9 cellular contexts compared by ENCODE assay signal in the genomic region with DNA sequence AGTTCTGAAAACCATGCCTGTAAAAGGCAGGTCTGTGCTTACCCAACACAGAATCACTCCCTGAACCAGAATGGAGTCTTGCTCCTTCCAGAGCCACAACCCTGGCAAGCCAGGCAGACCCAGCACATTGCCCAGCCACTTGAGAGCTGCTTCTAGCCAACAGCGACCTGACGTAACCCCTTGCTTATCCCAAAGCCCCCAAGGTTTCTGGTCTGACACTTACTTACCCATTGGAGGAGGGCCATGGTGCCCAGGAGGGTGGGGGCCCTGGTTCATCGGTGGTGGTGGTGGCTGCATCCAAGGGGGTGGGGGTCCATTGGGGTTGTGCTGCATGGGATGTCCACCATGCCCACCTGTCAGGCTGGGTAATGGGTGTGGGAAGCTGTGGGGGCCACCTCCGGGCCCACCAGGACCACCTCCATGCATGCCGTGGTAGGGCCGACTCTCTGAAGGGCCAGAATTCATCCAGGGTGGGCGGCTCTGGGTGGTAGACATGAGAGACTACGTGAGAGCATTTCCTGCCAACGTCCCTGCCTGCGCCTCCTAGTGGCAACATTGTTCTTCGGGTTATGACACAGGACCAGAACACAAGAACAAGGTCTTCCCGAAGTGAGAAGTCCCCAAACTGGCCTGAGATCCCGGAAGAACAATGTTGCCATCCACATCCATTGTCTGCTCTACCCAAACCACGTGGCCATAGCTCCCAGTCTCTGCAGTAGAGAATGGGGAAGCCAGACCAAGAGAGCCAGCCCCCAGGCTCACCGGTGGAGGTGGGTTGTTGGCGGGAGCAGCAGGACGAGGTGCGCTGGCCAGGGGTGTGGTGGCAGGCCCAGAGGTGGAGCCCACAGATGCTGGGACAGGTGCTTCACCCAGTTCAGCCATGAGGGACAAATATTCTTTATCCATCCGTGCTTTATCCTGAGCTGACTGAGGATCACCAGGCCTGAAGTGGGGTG. TPM values are rescaled to one million over a fixed set of nuclear protein-coding genes. Genes with fewer than 3 reads are reported as not detected.
A peak's percentile ranks its signal among the peaks of the same experiment; 100 is the strongest.
DNase-seq lines count a peak whose midpoint lies in the region; ATAC-seq and TF ChIP-seq lines count a peak whose summit lies in the region.
"Had no signal": no experiment of that assay in that cellular context is flagged by ENCODE, and none has a peak within 500 bp of the region (broad histone marks: within the 10 kb centered on the region; RNA-seq: fewer than 3 reads in every experiment).

No MANE protein-coding gene starts in this region.

- no peak overlapping the region for H3K4me3 Mint-ChIP-seq in activated T-helper 2 cell treated with anti-CD3 and anti-CD28 coated beads, Interferon-gamma antibody, Interleukin-2, Interleukin-4, amounts not matched to agents 10 μg/mL and 5 μg/mL and 100 μg/mL, durations not matched to agents 14 hours and 24 hours and 36 hours (ENCODE audit: low read depth)

- in situ Hi-C loops in Panc1 (cut with HindIII; ENCODE audit: low pct_unique_long_range_greater_than_20kb, low sequenced_read_pairs): no loop called here

- no peaks in the 10 kb centered on the region for H3K27me3 Mint-ChIP-seq in activated T-helper 2 cell treated with anti-CD3 and anti-CD28 coated beads, Interferon-gamma antibody, Interleukin-2, Interleukin-4, amounts not matched to agents 10 μg/mL and 5 μg/mL and 100 μg/mL, durations not matched to agents 14 hours and 24 hours and 36 hours (ENCODE audit: low read depth)

- ATAC-seq in Panc1: peak; percentile 73
- no peak for ATAC-seq in HG02884 (IDR thresholded peaks at IDR 0.05; ENCODE audit: unreplicated experiment)

- intact Hi-C loops in A673 (cut with micrococcal nuclease; ENCODE audit: unreplicated experiment) (no loop called here), Panc1 (cut with micrococcal nuclease; ENCODE audit: unreplicated experiment) (no loop called here), head of caudate nucleus (cut with DNase I) (no loop called here)
- intact Hi-C loops in activated T-helper 2 cell treated with anti-CD3 and anti-CD28 coated beads, Interferon-gamma antibody, Interleukin-2, Interleukin-4, amounts not matched to agents 10 μg/mL and 5 μg/mL and 100 μg/mL, durations not matched to agents 14 hours and 24 hours and 36 hours (cut with micrococcal nuclease): loop anchor here (1.0 to 2.0 kb wide), 2 partner anchors 10 to 23 kb away; a partner anchor contains a TSS

- H3K9me3 ChIP-seq in A673 (ENCODE audit: low read depth, low read length, poor library complexity, severe bottlenecking) (no peaks in the 10 kb centered on the region), Panc1 (ENCODE audit: control insufficient read depth, insufficient read depth, low read depth, low read length) (no peaks in the 10 kb centered on the region)
- H3K9me3 ChIP-seq: HAP-1 had no signal

- no peaks in the 10 kb centered on the region for H3K9me3 Mint-ChIP-seq in activated T-helper 2 cell treated with anti-CD3 and anti-CD28 coated beads, Interferon-gamma antibody, Interleukin-2, Interleukin-4, amounts not matched to agents 10 μg/mL and 5 μg/mL and 100 μg/mL, durations not matched to agents 14 hours and 24 hours and 36 hours

- no TSS peak for BruUV-seq in A673 (replicated peaks; lab: Mats Ljungman, UMichigan)
- BruUV-seq in Panc1 (replicated peaks; lab: Mats Ljungman, UMichigan): no TSS peak

- H3K4me3 ChIP-seq in A673 (ENCODE audit: low read depth, low read length, poor library complexity, severe bottlenecking) (no peak overlapping the region), GM12875 (ENCODE audit: low read depth, low read length) (no peak overlapping the region), Panc1 (ENCODE audit: low read depth in 2 of 2, low read length in 2 of 2) (no peak overlapping the region), rectal smooth muscle tissue (ENCODE audit: low read length) (no peak overlapping the region)
- H3K4me3 ChIP-seq: HAP-1 had no signal

- H3K27ac Mint-ChIP-seq in activated T-helper 2 cell treated with anti-CD3 and anti-CD28 coated beads, Interferon-gamma antibody, Interleukin-2, Interleukin-4, amounts not matched to agents 10 μg/mL and 5 μg/mL and 100 μg/mL, durations not matched to agents 14 hours and 24 hours and 36 hours: peak overlapping the region; percentile 66

- H3K4me1 Mint-ChIP-seq in activated T-helper 2 cell treated with anti-CD3 and anti-CD28 coated beads, Interferon-gamma antibody, Interleukin-2, Interleukin-4, amounts not matched to agents 10 μg/mL and 5 μg/mL and 100 μg/mL, durations not matched to agents 14 hours and 24 hours and 36 hours (ENCODE audit: low read depth): peaks cover 68% of the 10 kb centered on the region

- TF ChIP-seq CTCF in A673 (conservative IDR thresholded peaks at IDR 0.05; ENCODE audit: low read depth, low read length) (peak; percentile 94), GM12875 (IDR thresholded peaks at IDR 0.05; ENCODE audit: borderline replicate concordance, insufficient read depth, low read depth, low read length) (peak; percentile 84), Panc1 (IDR thresholded peaks at IDR 0.05) (peak; percentile 96)

- H3K36me3 ChIP-seq in A673 (ENCODE audit: insufficient read depth, low read length, poor library complexity, severe bottlenecking): peaks cover 97% of the 10 kb centered on the region
- peaks cover 63% of the 10 kb centered on the region for H3K36me3 ChIP-seq in Panc1 (ENCODE audit: control insufficient read depth, insufficient read depth, low read length)
- peaks cover 72% of the 10 kb centered on the region for H3K36me3 ChIP-seq in rectal smooth muscle tissue (ENCODE audit: control insufficient read depth, insufficient read depth, low read length)

- POLR2A ChIA-PET in A673 (lab: Charles Lee; ENCODE audit: low non-redundant PET) (interaction anchor here (0.7 kb wide), 1 partner anchor 11 kb away, joined by 4 read pairs; a partner anchor contains a TSS), Panc1 (lab: Charles Lee) (interaction anchor here (0.5 kb wide), 1 partner anchor 8 kb away, joined by 3 read pairs; no protein-coding TSS in a partner anchor)

- peaks cover 96% of the 10 kb centered on the region for H3K36me3 Mint-ChIP-seq in activated T-helper 2 cell treated with anti-CD3 and anti-CD28 coated beads, Interferon-gamma antibody, Interleukin-2, Interleukin-4, amounts not matched to agents 10 μg/mL and 5 μg/mL and 100 μg/mL, durations not matched to agents 14 hours and 24 hours and 36 hours (ENCODE audit: low read depth)

- peaks cover 42% of the 10 kb centered on the region for H3K4me1 ChIP-seq in A673 (ENCODE audit: insufficient read depth, low read length, poor library complexity, severe bottlenecking)
- peaks cover 24% of the 10 kb centered on the region for H3K4me1 ChIP-seq in Panc1 (ENCODE audit: control insufficient read depth, insufficient read depth, low read length)
- H3K4me1 ChIP-seq in rectal smooth muscle tissue (ENCODE audit: control insufficient read depth, insufficient read depth, low read length): peaks cover 22% of the 10 kb centered on the region
- H3K4me1 ChIP-seq: HAP-1 had no signal

- peak overlapping the region; percentile 48 for H3K27ac ChIP-seq in A673 (ENCODE audit: low read depth, low read length, poor library complexity, severe bottlenecking)
- no peak overlapping the region for H3K27ac ChIP-seq in Panc1 (ENCODE audit: low read length)
- H3K27ac ChIP-seq in rectal smooth muscle tissue (ENCODE audit: low read depth, low read length): peak overlapping the region; percentile 58

- CTCF ChIA-PET in A673 (lab: Charles Lee) (interaction anchor here (0.8 kb wide), 1 partner anchor 11 kb away, joined by 3 read pairs; a partner anchor contains a TSS), Panc1 (lab: Charles Lee) (interaction anchor here (0.8 kb wide), 1 partner anchor 29 kb away, joined by 4 read pairs; no protein-coding TSS in a partner anchor)

- peak; percentile 91 for DNase-seq in A673 (ENCODE audit: low spot score)
- no peak for DNase-seq in Panc1 (ENCODE audit: low read depth, low spot score)
- DNase-seq in activated T-helper 2 cell treated with anti-CD3 and anti-CD28 coated beads, Interferon-gamma antibody, Interleukin-2, Interleukin-4, amounts not matched to agents 10 μg/mL and 5 μg/mL and 100 μg/mL, durations not matched to agents 14 hours and 24 hours and 36 hours (ENCODE audit: low spot score): peak; percentile 66
- peak in 39 of 42 donors; percentile 18 to 86 (median 72) for DNase-seq in head of caudate nucleus
- no peak for DNase-seq in OCI-M2 (lab: John Stamatoyannopoulos, UW; ENCODE audit: unreplicated experiment)

- no peak overlapping the region for H3K9ac ChIP-seq in rectal smooth muscle tissue (ENCODE audit: low read length)

- no peaks in the 10 kb centered on the region for H3K27me3 ChIP-seq in A673 (replicated peaks; ENCODE audit: insufficient read depth, low read depth, low read length, poor library complexity)
- H3K27me3 ChIP-seq in Panc1 (ENCODE audit: control insufficient read depth, insufficient read depth, low read length): no peaks in the 10 kb centered on the region
- H3K27me3 ChIP-seq in rectal smooth muscle tissue (ENCODE audit: control insufficient read depth, insufficient read depth, low read length): no peaks in the 10 kb centered on the region

RNA-seq across cellular contexts. Expression of a gene that starts 7.8 kb away (rescaled TPM):
- total RNA-seq in A673 (2021) (2.4 and 2.9 TPM in 2 replicates), Panc1 (2021; ENCODE audit: unreplicated experiment) (0.39 TPM)
- 0.34 TPM for polyA plus RNA-seq in Panc1 (2012; ENCODE audit: insufficient read length)
- total RNA-seq in activated T-helper 2 cell treated with anti-CD3 and anti-CD28 coated beads, Interferon-gamma antibody, Interleukin-2, Interleukin-4, amounts not matched to agents 10 μg/mL and 5 μg/mL and 100 μg/mL, durations not matched to agents 14 hours and 24 hours and 36 hours: 1.9 and 2.0 TPM in 2 replicates

RNA-seq across cellular contexts. Expression of a gene that starts 10.7 kb away (rescaled TPM):
- total RNA-seq in A673 (2021): 467 and 472 TPM in 2 replicates
- total RNA-seq in Panc1 (2021; ENCODE audit: unreplicated experiment): 360 TPM
- polyA plus RNA-seq in Panc1 (2012; ENCODE audit: insufficient read length): 296 TPM
- 460 and 461 TPM in 2 replicates for total RNA-seq in activated T-helper 2 cell treated with anti-CD3 and anti-CD28 coated beads, Interferon-gamma antibody, Interleukin-2, Interleukin-4, amounts not matched to agents 10 μg/mL and 5 μg/mL and 100 μg/mL, durations not matched to agents 14 hours and 24 hours and 36 hours

RNA-seq across cellular contexts. Expression of a gene that starts 23.7 kb away (rescaled TPM):
- 2.0 and 3.5 TPM in 2 replicates for total RNA-seq in A673 (2021)
- total RNA-seq in Panc1 (2021; ENCODE audit: unreplicated experiment): 3.7 TPM
- 8.0 TPM for polyA plus RNA-seq in Panc1 (2012; ENCODE audit: insufficient read length)
- total RNA-seq in activated T-helper 2 cell treated with anti-CD3 and anti-CD28 coated beads, Interferon-gamma antibody, Interleukin-2, Interleukin-4, amounts not matched to agents 10 μg/mL and 5 μg/mL and 100 μg/mL, durations not matched to agents 14 hours and 24 hours and 36 hours: 19.6 and 20.9 TPM in 2 replicates

RNA-seq across cellular contexts. Expression of a gene that starts 35.4 kb away (rescaled TPM):
- total RNA-seq in A673 (2021) (46.5 and 50.5 TPM in 2 replicates), Panc1 (2021; ENCODE audit: unreplicated experiment) (46.4 TPM)
- 57.8 TPM for polyA plus RNA-seq in Panc1 (2012; ENCODE audit: insufficient read length)
- 72.1 and 77.5 TPM in 2 replicates for total RNA-seq in activated T-helper 2 cell treated with anti-CD3 and anti-CD28 coated beads, Interferon-gamma antibody, Interleukin-2, Interleukin-4, amounts not matched to agents 10 μg/mL and 5 μg/mL and 100 μg/mL, durations not matched to agents 14 hours and 24 hours and 36 hours

RNA-seq across cellular contexts. Expression of a gene that starts 42.7 kb away (rescaled TPM):
- total RNA-seq in A673 (2021) (45.7 and 49.2 TPM in 2 replicates), Panc1 (2021; ENCODE audit: unreplicated experiment) (54.5 TPM)
- polyA plus RNA-seq in Panc1 (2012; ENCODE audit: insufficient read length): 84.8 TPM
- total RNA-seq in activated T-helper 2 cell treated with anti-CD3 and anti-CD28 coated beads, Interferon-gamma antibody, Interleukin-2, Interleukin-4, amounts not matched to agents 10 μg/mL and 5 μg/mL and 100 μg/mL, durations not matched to agents 14 hours and 24 hours and 36 hours: 46.2 and 47.2 TPM in 2 replicates

Comparison
In these comparisons a context has a peak if more than half of its experiments do, and no peak if none do; other contexts are left out.
1. DNase-seq: peak in A673 (single experiment), activated T-helper 2 cell treated with anti-CD3 and anti-CD28 coated beads, Interferon-gamma antibody, Interleukin-2, Interleukin-4, amounts not matched to agents 10 μg/mL and 5 μg/mL and 100 μg/mL, durations not matched to agents 14 hours and 24 hours and 36 hours (single experiment) and head of caudate nucleus (39 of 42); none in Panc1 (single experiment) and OCI-M2 (single experiment).
2. Peak in every context shown above with its lines, with median percentiles within 50 percentile points of each other: CTCF ChIP-seq.